18 cellular contexts compared by ENCODE assay signal in the genomic region with DNA sequence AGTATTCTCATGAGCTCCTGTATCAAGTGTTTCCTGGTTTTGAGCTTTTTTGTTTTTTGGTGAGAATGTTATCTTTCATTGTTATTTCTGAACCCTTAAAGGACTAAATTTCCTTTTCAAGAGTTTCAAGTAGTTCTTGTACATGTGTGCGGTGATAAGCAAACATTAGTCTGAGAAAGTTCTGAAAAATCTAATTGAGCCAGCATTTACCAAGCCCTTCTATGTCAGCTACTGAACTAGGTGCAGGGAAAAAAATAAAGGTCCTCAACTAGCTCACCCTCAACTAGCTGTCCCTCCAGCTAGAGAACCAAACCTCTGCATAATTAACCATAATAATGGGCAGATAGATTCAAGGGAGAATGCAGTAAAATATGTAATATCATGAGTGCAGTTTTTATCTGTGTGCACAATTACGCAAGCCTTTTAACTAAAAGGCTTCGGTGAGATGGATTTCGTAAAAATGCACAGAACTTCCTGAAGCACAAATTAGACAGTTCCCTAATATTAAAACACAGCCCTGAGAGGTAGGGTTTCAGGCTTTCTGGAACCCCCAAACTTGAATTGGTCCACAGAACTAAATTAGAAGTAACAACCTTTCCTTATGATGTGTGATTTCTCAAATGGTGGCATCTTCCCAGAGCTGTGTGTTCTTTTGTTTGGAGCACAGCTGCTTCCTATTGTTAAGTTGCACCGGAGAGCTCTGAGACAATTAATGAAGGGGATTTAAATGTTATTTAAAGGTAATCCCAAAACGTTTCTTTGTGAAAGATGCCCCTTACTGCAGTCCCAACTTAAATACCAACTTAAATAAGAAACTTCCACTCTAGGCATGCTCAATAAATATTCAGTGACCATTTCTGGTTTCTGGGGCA.
DNase-seq lines count a peak whose midpoint lies in the region; TF ChIP-seq lines count a peak whose summit lies in the region.
"Had no signal": no experiment of that assay in that cellular context is flagged by ENCODE, and none has a peak within 500 bp of the region (broad histone marks: within the 10 kb centered on the region; RNA-seq: fewer than 3 reads in every experiment).

No MANE protein-coding gene starts in this region.

- CTCF ChIA-PET in HEK293 (lab: Yijun Ruan, JAX): interaction anchor here (1.3 kb wide), 1 partner anchor 205 kb away, joined by 3 read pairs; no protein-coding TSS in a partner anchor

- no peak overlapping the region for H3K4me3 ChIP-seq in HEK293 (ENCODE audit: low read depth, low read length)
- H3K4me3 ChIP-seq: BLaER1, thyroid gland had no signal

- H3K4me1 Mint-ChIP-seq in endothelial cell (ENCODE audit: unreplicated experiment) (peaks cover 15% of the 10 kb centered on the region), mesothelial cell of epicardium (peaks cover 46% of the 10 kb centered on the region)
- H3K4me1 Mint-ChIP-seq: naive B cell had no signal

- H3K4me3 Mint-ChIP-seq in endothelial cell (ENCODE audit: unreplicated experiment) (no peak overlapping the region), mesothelial cell of epicardium (no peak overlapping the region)
- H3K4me3 Mint-ChIP-seq: endodermal cell, naive B cell had no signal

- H3K4me1 ChIP-seq in HEK293 (ENCODE audit: control insufficient read depth, insufficient read depth, low read length): peaks cover 26% of the 10 kb centered on the region

- H3K9me3 ChIP-seq in HEK293 (ENCODE audit: control insufficient read depth, insufficient read depth, low read depth, low read length): no peaks in the 10 kb centered on the region
- H3K9me3 ChIP-seq: thyroid gland had no signal

- no peaks in the 10 kb centered on the region for H3K27me3 Mint-ChIP-seq in endothelial cell (ENCODE audit: unreplicated experiment)
- H3K27me3 Mint-ChIP-seq in mesothelial cell of epicardium (ENCODE audit: low read depth): no peaks in the 10 kb centered on the region
- H3K27me3 Mint-ChIP-seq: naive B cell had no signal

- TF ChIP-seq CTCF in HEK293 (tag by site-specific recombination; IDR thresholded peaks at IDR 0.05) (no peak), endothelial cell (IDR thresholded peaks at IDR 0.05; ENCODE audit: unreplicated experiment) (no peak), mesothelial cell of epicardium (IDR thresholded peaks at IDR 0.05; ENCODE audit: unreplicated experiment) (no peak)

- peak; percentile 47 for DNase-seq in NCI-H69 (lab: John Stamatoyannopoulos, UW)
- DNase-seq in endothelial cell (ENCODE audit: low spot score): no peak
- no peak for DNase-seq in mesothelial cell of epicardium (ENCODE audit: low spot score in 2 of 2, unreplicated experiment in 2 of 2)
- no peak for DNase-seq in NCI-H774 (lab: John Stamatoyannopoulos, UW)
- no peak for DNase-seq in AG20443 (ENCODE audit: low spot score)
- no peak for DNase-seq in COR-L47 (lab: John Stamatoyannopoulos, UW)
- DNase-seq: activated CD8-positive, alpha-beta memory T cell treated with anti-CD3 and anti-CD28 coated beads for 24 hours; activated naive CD4-positive, alpha-beta T cell treated with anti-CD3 and anti-CD28 coated beads, Interleukin-2, amount 50 U/mL, for 16 hours; activated T-cell treated with anti-CD3 and anti-CD28 coated beads, Interleukin-2, amount 50 U/mL, for 48 hours; endodermal cell; naive B cell; NCI-H187 treated with DMSO at 0.1 percent for 48 hours; NCI-H345; OCI-M1; stimulated activated naive CD4-positive, alpha-beta T cell; thyroid gland had no signal

- no peak overlapping the region for H3K27ac ChIP-seq in HEK293 (ENCODE audit: extremely low read depth, low read depth, low read length)
- H3K27ac ChIP-seq: BLaER1 had no signal

- H3K27ac Mint-ChIP-seq in endothelial cell (ENCODE audit: unreplicated experiment): peak overlapping the region; percentile 82
- peak overlapping the region; percentile 80 for H3K27ac Mint-ChIP-seq in mesothelial cell of epicardium
- H3K27ac Mint-ChIP-seq: endodermal cell, naive B cell had no signal

- POLR2A ChIA-PET in HEK293 (lab: Yijun Ruan, JAX): no interaction called here

- H3K36me3 Mint-ChIP-seq in endothelial cell (ENCODE audit: low read depth, unreplicated experiment): no peaks in the 10 kb centered on the region
- H3K36me3 Mint-ChIP-seq in mesothelial cell of epicardium: peaks cover 9% of the 10 kb centered on the region
- H3K36me3 Mint-ChIP-seq: naive B cell had no signal

- H3K9me3 Mint-ChIP-seq in endothelial cell (ENCODE audit: unreplicated experiment) (no peaks in the 10 kb centered on the region), mesothelial cell of epicardium (peaks cover 14% of the 10 kb centered on the region)

- H3K36me3 ChIP-seq in HEK293 (ENCODE audit: control insufficient read depth in 2 of 2, insufficient read depth in 1 of 2, low read length in 2 of 2): no peaks in the 10 kb centered on the region
- H3K36me3 ChIP-seq: BLaER1, thyroid gland had no signal

TF ChIP-seq in HEK293, 187 proteins besides CTCF, POLR2A, EP300 and RAD21:
- no peak for TF ChIP-seq ZNF776 (tag by site-specific recombination; IDR thresholded peaks at IDR 0.05; ENCODE audit: borderline replicate concordance)
- TF ChIP-seq, protein P1, sequence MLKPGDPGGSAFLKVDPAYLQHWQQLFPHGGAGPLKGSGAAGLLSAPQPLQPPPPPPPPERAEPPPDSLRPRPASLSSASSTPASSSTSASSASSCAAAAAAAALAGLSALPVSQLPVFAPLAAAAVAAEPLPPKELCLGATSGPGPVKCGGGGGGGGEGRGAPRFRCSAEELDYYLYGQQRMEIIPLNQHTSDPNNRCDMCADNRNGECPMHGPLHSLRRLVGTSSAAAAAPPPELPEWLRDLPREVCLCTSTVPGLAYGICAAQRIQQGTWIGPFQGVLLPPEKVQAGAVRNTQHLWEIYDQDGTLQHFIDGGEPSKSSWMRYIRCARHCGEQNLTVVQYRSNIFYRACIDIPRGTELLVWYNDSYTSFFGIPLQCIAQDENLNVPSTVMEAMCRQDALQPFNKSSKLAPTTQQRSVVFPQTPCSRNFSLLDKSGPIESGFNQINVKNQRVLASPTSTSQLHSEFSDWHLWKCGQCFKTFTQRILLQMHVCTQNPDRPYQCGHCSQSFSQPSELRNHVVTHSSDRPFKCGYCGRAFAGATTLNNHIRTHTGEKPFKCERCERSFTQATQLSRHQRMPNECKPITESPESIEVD (tag by site-specific recombination; IDR thresholded peaks at IDR 0.05): peak; percentile 42
TF ChIP-seq in HEK293: peak in this region for 1.
